11 cellular contexts compared by ENCODE assay signal in the genomic region with DNA sequence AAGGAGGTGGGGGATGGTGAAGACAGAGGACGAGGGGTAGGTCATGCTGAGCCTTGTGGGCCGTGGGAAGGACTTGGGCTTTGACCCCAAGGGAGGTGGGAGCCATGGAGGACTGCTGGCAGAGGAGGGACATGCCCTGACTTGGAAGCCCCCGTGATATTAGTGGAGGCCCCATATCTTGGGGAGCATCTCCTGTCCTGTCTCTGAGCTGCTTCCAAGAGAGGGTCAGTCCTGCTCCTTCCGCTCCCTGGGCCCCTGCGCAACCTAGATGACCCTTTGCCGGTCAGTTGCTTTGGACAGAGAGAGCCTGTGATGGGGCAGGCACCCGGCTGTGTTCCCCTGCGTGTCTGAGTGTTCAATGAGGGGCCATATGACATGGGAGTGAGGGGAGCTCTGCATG. TPM values are rescaled to one million over a fixed set of nuclear protein-coding genes. Genes with fewer than 3 reads are reported as not detected.
DNase-seq lines count a peak whose midpoint lies in the region; ATAC-seq, FAIRE-seq and TF ChIP-seq lines count a peak whose summit lies in the region.
"Had no signal": no experiment of that assay in that cellular context is flagged by ENCODE, and none has a peak within 500 bp of the region (broad histone marks: within the 10 kb centered on the region; RNA-seq: fewer than 3 reads in every experiment).

No MANE protein-coding gene starts in this region.

- H3K9me3 ChIP-seq in RWPE2 (ENCODE audit: severe bottlenecking) (no peaks in the 10 kb centered on the region), endothelial cell of umbilical vein (replicated peaks; ENCODE audit: control insufficient read depth, insufficient read depth, low read length) (no peaks in the 10 kb centered on the region), neuronal stem cell (replicated peaks in 1 of 2; ENCODE audit: control insufficient read depth in 2 of 2, insufficient read depth in 1 of 2, low read depth in 1 of 2, low read length in 2 of 2) (no peaks in the 10 kb centered on the region), tibial artery (no peaks in the 10 kb centered on the region)
- H3K9me3 ChIP-seq: Caco-2 had no signal

- H3K4me2 ChIP-seq in endothelial cell of umbilical vein (ENCODE audit: insufficient read depth, low read length) (no peak overlapping the region), neuronal stem cell (ENCODE audit: insufficient read depth, low read length, poor library complexity, severe bottlenecking) (no peak overlapping the region)

- no peak overlapping the region for H4K8ac ChIP-seq in neuronal stem cell (ENCODE audit: low read depth, low read length)

- no peaks in the 10 kb centered on the region for H3K79me2 ChIP-seq in endothelial cell of umbilical vein (ENCODE audit: control insufficient read depth, insufficient read depth, low read length)

- CTCF ChIA-PET in endothelial cell of umbilical vein (lab: Charles Lee) = interaction anchor here (1.5 kb wide), 1 partner anchor 53 kb away, joined by 6 read pairs; no protein-coding TSS in a partner anchor

- WGBS in neuronal stem cell (ENCODE audit: extremely low coverage in 2 of 2, insufficient read length in 2 of 2, insufficient replicate concordance in 1 of 2), 2 donors = no CpG with 5 or more reads among the region's 8 CpGs

- H2BK12ac ChIP-seq in neuronal stem cell (ENCODE audit: low read length) = no peak overlapping the region

- H2BK120ac ChIP-seq in neuronal stem cell (ENCODE audit: low read depth, low read length) = no peak overlapping the region

- H2AFZ ChIP-seq in endothelial cell of umbilical vein (ENCODE audit: low read depth, low read length) (peak overlapping the region; percentile 26), neuronal stem cell (ENCODE audit: low read length) (peak overlapping the region; percentile 70)

- H3K79me1 ChIP-seq in neuronal stem cell (ENCODE audit: low read depth, low read length) = no peaks in the 10 kb centered on the region

- no peak for ATAC-seq in RWPE2 (ENCODE audit: low read depth)
- ATAC-seq in GM21528 (IDR thresholded peaks at IDR 0.05; ENCODE audit: low FRiP score, unreplicated experiment) = no peak

- H3K9ac ChIP-seq in endothelial cell of umbilical vein (replicated peaks; ENCODE audit: extremely low read depth, insufficient read depth, low read length) (no peak overlapping the region), neuronal stem cell (ENCODE audit: low read depth, low read length, poor library complexity) (no peak overlapping the region)

- H2AK5ac ChIP-seq in neuronal stem cell (ENCODE audit: low read depth, low read length) = peak overlapping the region; percentile 90

- H3K4me3 ChIP-seq in RWPE2 (ENCODE audit: severe bottlenecking) (no peak overlapping the region), endothelial cell of umbilical vein (replicated peaks in 1 of 3; ENCODE audit: insufficient read depth in 1 of 3, low read depth in 1 of 3, low read length in 3 of 3) (no peak overlapping the region), neuronal stem cell (ENCODE audit: low read length in 2 of 2) (no peak overlapping the region), tibial artery (peak overlapping the region in 1 of 2 donors; percentile 3)

- peak overlapping the region; percentile 70 for H2BK5ac ChIP-seq in neuronal stem cell (ENCODE audit: low read length)

- H4K91ac ChIP-seq in neuronal stem cell (ENCODE audit: low read depth, low read length, poor library complexity) = no peak overlapping the region

- dilution Hi-C loops in endothelial cell of umbilical vein (cut with MboI; ENCODE audit: extremely low pct_ligation_motif_present, low sequenced_read_pairs) = no loop called here

- H3K14ac ChIP-seq in neuronal stem cell (ENCODE audit: low read length) = no peak overlapping the region

- H3K4ac ChIP-seq in neuronal stem cell (ENCODE audit: low read length) = no peak overlapping the region

- BruUV-seq in endothelial cell of umbilical vein (replicated peaks; lab: Mats Ljungman, UMichigan) = no TSS peak

- H3K27ac ChIP-seq in RWPE2 (ENCODE audit: poor library complexity, severe bottlenecking) (peak overlapping the region; percentile 55), endothelial cell of umbilical vein (ENCODE audit: insufficient read depth, low read depth, low read length) (peak overlapping the region; percentile 70), neuronal stem cell (replicated peaks; ENCODE audit: low read length) (no peak overlapping the region), tibial artery (peak overlapping the region; percentile 86 to 93)

- H3K36me3 ChIP-seq in RWPE2 (ENCODE audit: low read depth) (no peaks in the 10 kb centered on the region), endothelial cell of umbilical vein (ENCODE audit: control insufficient read depth in 2 of 2, extremely low read depth in 1 of 2, insufficient read depth in 2 of 2, low read length in 2 of 2) (no peaks in the 10 kb centered on the region), neuronal stem cell (replicated peaks in 1 of 2; ENCODE audit: control insufficient read depth in 2 of 2, insufficient read depth in 2 of 2, low read length in 2 of 2) (no peaks in the 10 kb centered on the region), tibial artery (no peaks in the 10 kb centered on the region)

- H3K4me1 ChIP-seq in RWPE2 (ENCODE audit: insufficient read depth, poor library complexity, severe bottlenecking) (peaks cover 5% of the 10 kb centered on the region), endothelial cell of umbilical vein (ENCODE audit: control insufficient read depth, extremely low read depth, insufficient read depth, low read length) (peaks cover 23% of the 10 kb centered on the region), neuronal stem cell (ENCODE audit: control insufficient read depth in 2 of 2, insufficient read depth in 1 of 2, low read depth in 1 of 2, low read length in 2 of 2) (peaks cover 25 to 37% of the 10 kb centered on the region in 2 donors), tibial artery (peaks cover 9 to 35% (median 31%) of the 10 kb centered on the region in 4 donors)

- H3K18ac ChIP-seq in neuronal stem cell (ENCODE audit: low read length) = peak overlapping the region; percentile 68

- H3K23ac ChIP-seq in neuronal stem cell (ENCODE audit: low read depth, low read length, poor library complexity) = peak overlapping the region; percentile 77

- no peaks in the 10 kb centered on the region for H3K9me1 ChIP-seq in endothelial cell of umbilical vein (replicated peaks; ENCODE audit: control insufficient read depth, extremely low read depth, insufficient read depth, low read length)

- TF ChIP-seq CTCF in RWPE2 (IDR thresholded peaks at IDR 0.05; ENCODE audit: poor library complexity, severe bottlenecking) (no peak), endothelial cell of umbilical vein (IDR thresholded peaks at IDR 0.05; ENCODE audit: extremely low read depth in 1 of 2, insufficient read depth in 1 of 2, low read depth in 1 of 2, low read length in 2 of 2) (no peak), tibial artery (IDR thresholded peaks at IDR 0.05) (no peak)

- TF ChIP-seq POLR2A in endothelial cell of umbilical vein (IDR thresholded peaks at IDR 0.05; ENCODE audit: low read depth, low read length) = no peak

- POLR2A ChIA-PET in endothelial cell of umbilical vein (lab: Charles Lee) = interaction anchor here (0.5 kb wide), 1 partner anchor 12 kb away, joined by 6 read pairs; no protein-coding TSS in a partner anchor

- intact Hi-C loops in endothelial cell of umbilical vein (cut with micrococcal nuclease) = loop anchor here (2.0 kb wide), 1 partner anchor 14 kb away; no protein-coding TSS in a partner anchor
- intact Hi-C loops in tibial artery (cut with DNase I; ENCODE audit: low total_unique reads) = no loop called here
- intact Hi-C loops in posterior cingulate gyrus (cut with DNase I) = no loop called here

- no peaks in the 10 kb centered on the region for H4K20me1 ChIP-seq in endothelial cell of umbilical vein (replicated peaks; ENCODE audit: control insufficient read depth, extremely low read depth, insufficient read depth, low read length)

- H3K27me3 ChIP-seq in RWPE2 (ENCODE audit: insufficient read depth, poor library complexity, severe bottlenecking) (no peaks in the 10 kb centered on the region), endothelial cell of umbilical vein (ENCODE audit: control insufficient read depth in 2 of 2, insufficient read depth in 2 of 2, low read length in 2 of 2) (no peaks in the 10 kb centered on the region), neuronal stem cell (ENCODE audit: control insufficient read depth in 3 of 3, insufficient read depth in 3 of 3, low read depth in 1 of 3, low read length in 3 of 3) (peaks cover 0 to 40% (median 30%) of the 10 kb centered on the region in 3 experiments), tibial artery (no peaks in the 10 kb centered on the region)

- DNase-seq in RWPE2 (ENCODE audit: low spot score) = no peak
- DNase-seq in endothelial cell of umbilical vein (ENCODE audit: low read depth, low spot score) = no peak
- DNase-seq in neuronal stem cell (ENCODE audit: low spot score) = no peak
- DNase-seq in tibial artery = no peak
- no peak for DNase-seq in posterior cingulate gyrus
- no peak for DNase-seq in NCI-H128 (lab: John Stamatoyannopoulos, UW; ENCODE audit: unreplicated experiment)
- no peak for DNase-seq in iPS-NIHi7 (ENCODE audit: extremely low spot score)
- DNase-seq: activated CD4-positive, CD25-positive, alpha-beta regulatory T cell; Caco-2; effector memory CD4-positive, alpha-beta T cell had no signal

- peak overlapping the region; percentile 54 for H2BK15ac ChIP-seq in neuronal stem cell (ENCODE audit: low read length)

- FAIRE-seq in endothelial cell of umbilical vein (lab: Jason Lieb, UNC) = peak; percentile 53

RNA-seq across cellular contexts. Expression of gene TLE6, which starts 5.2 kb away (rescaled TPM):
- 1.9 and 2.0 TPM in 2 replicates for total RNA-seq in endothelial cell of umbilical vein
- polyA plus RNA-seq in endothelial cell of umbilical vein = 1.6 and 2.1 TPM in 2 replicates
- polyA plus RNA-seq in endothelial cell of umbilical vein (2011; cell fraction: cytosol; rRNA removed) = 1.0 and 1.4 TPM in 2 replicates
- polyA plus RNA-seq in endothelial cell of umbilical vein (2011; cell fraction: nucleus; rRNA removed) = 7.1 and 8.2 TPM in 2 replicates
- polyA plus RNA-seq in endothelial cell of umbilical vein (2012) = 0.83 and 2.2 TPM in 2 replicates
- polyA minus RNA-seq in endothelial cell of umbilical vein = 0.83 and 1.5 TPM in 2 replicates
- 1.8 TPM for polyA minus RNA-seq in endothelial cell of umbilical vein (2011; cell fraction: cytosol; rRNA and poly(A)+ RNA removed)
- polyA minus RNA-seq in endothelial cell of umbilical vein (2011; cell fraction: nucleus; rRNA and poly(A)+ RNA removed) = 1.5 TPM in 2 replicates
- polyA plus RNA-seq in neuronal stem cell (2013, experiment 1 of 2) = 0.88 TPM
- polyA plus RNA-seq in neuronal stem cell (2013, experiment 2 of 2) = 0.75 TPM

RNA-seq across cellular contexts. Expression of gene ZNF77, which starts 37.8 kb away (rescaled TPM):
- 5.9 and 7.0 TPM in 2 replicates for total RNA-seq in endothelial cell of umbilical vein
- 7.7 and 10.2 TPM in 2 replicates for polyA plus RNA-seq in endothelial cell of umbilical vein
- polyA plus RNA-seq in endothelial cell of umbilical vein (2011; cell fraction: cytosol; rRNA removed) = 15.7 and 17.7 TPM in 2 replicates
- 14.0 and 14.9 TPM in 2 replicates for polyA plus RNA-seq in endothelial cell of umbilical vein (2011; cell fraction: nucleus; rRNA removed)
- 5.1 and 5.5 TPM in 2 replicates for polyA plus RNA-seq in endothelial cell of umbilical vein (2012)
- 11.6 and 14.0 TPM in 2 replicates for polyA minus RNA-seq in endothelial cell of umbilical vein
- 1.8 TPM for polyA minus RNA-seq in endothelial cell of umbilical vein (2011; cell fraction: cytosol; rRNA and poly(A)+ RNA removed)
- 5.2 and 5.3 TPM in 2 replicates for polyA minus RNA-seq in endothelial cell of umbilical vein (2011; cell fraction: nucleus; rRNA and poly(A)+ RNA removed)
- polyA plus RNA-seq in neuronal stem cell (2013, experiment 1 of 2) = 3.4 TPM
- polyA plus RNA-seq in neuronal stem cell (2013, experiment 2 of 2) = 3.5 TPM

RNA-seq across cellular contexts. Expression of gene TLE2, which starts 46.5 kb away (rescaled TPM):
- total RNA-seq in endothelial cell of umbilical vein = 38.8 and 42.5 TPM in 2 replicates
- polyA plus RNA-seq in endothelial cell of umbilical vein = 32.0 and 38.3 TPM in 2 replicates
- polyA plus RNA-seq in endothelial cell of umbilical vein (2011; cell fraction: cytosol; rRNA removed) = 18.1 and 24.3 TPM in 2 replicates
- polyA plus RNA-seq in endothelial cell of umbilical vein (2011; cell fraction: nucleus; rRNA removed) = 83.7 and 102 TPM in 2 replicates
- polyA plus RNA-seq in endothelial cell of umbilical vein (2012) = 24.2 and 43.0 TPM in 2 replicates
- 13.2 and 18.9 TPM in 2 replicates for polyA minus RNA-seq in endothelial cell of umbilical vein
- 14.4 TPM for polyA minus RNA-seq in endothelial cell of umbilical vein (2011; cell fraction: cytosol; rRNA and poly(A)+ RNA removed)
- 13.9 and 23.3 TPM in 2 replicates for polyA minus RNA-seq in endothelial cell of umbilical vein (2011; cell fraction: nucleus; rRNA and poly(A)+ RNA removed)
- polyA plus RNA-seq in neuronal stem cell (2013, experiment 1 of 2) = 0.36 TPM
- polyA plus RNA-seq in neuronal stem cell (2013, experiment 2 of 2) = 0.21 TPM
